8 cellular contexts compared by ENCODE assay signal in genomic region chr2:75608684-75609333, GRCh38. TPM values are rescaled to one million over a fixed set of nuclear protein-coding genes. Genes with fewer than 3 reads are reported as not detected.
DNase-seq lines count a peak whose midpoint lies in the region; ATAC-seq and TF ChIP-seq lines count a peak whose summit lies in the region.

No MANE protein-coding gene starts in this region.

- ATAC-seq in GM21390 (IDR thresholded peaks at IDR 0.05; ENCODE audit: unreplicated experiment) (peak; percentile 83), RWPE2 (ENCODE audit: low read depth) (peak; percentile 70), GM18870 (IDR thresholded peaks at IDR 0.05; ENCODE audit: unreplicated experiment) (no peak)

- H3K9me3 ChIP-seq in HUES48 (ENCODE audit: control insufficient read depth, insufficient read depth, low read length) (no peaks in the 10 kb centered on the region), RWPE2 (ENCODE audit: severe bottlenecking) (no peaks in the 10 kb centered on the region), left ventricle myocardium inferior (replicated peaks) (no peaks in the 10 kb centered on the region), prostate gland (no peaks in the 10 kb centered on the region)

- H3K4me3 Mint-ChIP-seq in activated naive CD8-positive, alpha-beta T cell treated with anti-CD3 and anti-CD28 coated beads for 36 hours: no peak overlapping the region

- intact Hi-C loops in left ventricle myocardium inferior (cut with micrococcal nuclease): loop anchor here (5.0 kb wide), 1 partner anchor 142 kb away; no protein-coding TSS in a partner anchor
- intact Hi-C loops in prostate gland (cut with DNase I): no loop called here

- no peaks in the 10 kb centered on the region for H3K36me3 Mint-ChIP-seq in activated naive CD8-positive, alpha-beta T cell treated with anti-CD3 and anti-CD28 coated beads for 36 hours

- H3K9me3 Mint-ChIP-seq in activated naive CD8-positive, alpha-beta T cell treated with anti-CD3 and anti-CD28 coated beads for 36 hours: no peaks in the 10 kb centered on the region

- no peak for TF ChIP-seq POLR2A in prostate gland (IDR thresholded peaks at IDR 0.05)

- WGBS in prostate gland: 13% methylated on average over 25 of the region's 25 CpGs

- peak overlapping the region; percentile 73 for H3K27ac ChIP-seq in HUES48 (ENCODE audit: low read depth, low read length)
- no peak overlapping the region for H3K27ac ChIP-seq in RWPE2 (ENCODE audit: poor library complexity, severe bottlenecking)
- H3K27ac ChIP-seq in left ventricle myocardium inferior (replicated peaks): no peak overlapping the region
- no peak overlapping the region for H3K27ac ChIP-seq in prostate gland

- H3K4me1 ChIP-seq in HUES48 (ENCODE audit: control insufficient read depth, insufficient read depth, low read length) (peaks cover 13% of the 10 kb centered on the region), RWPE2 (ENCODE audit: insufficient read depth, poor library complexity, severe bottlenecking) (peaks cover 25% of the 10 kb centered on the region), left ventricle myocardium inferior (peaks cover 5% of the 10 kb centered on the region), prostate gland (replicated peaks) (no peaks in the 10 kb centered on the region)

- TF ChIP-seq CTCF in RWPE2 (IDR thresholded peaks at IDR 0.05; ENCODE audit: poor library complexity, severe bottlenecking): peak; percentile 97
- TF ChIP-seq CTCF in left ventricle myocardium inferior (IDR thresholded peaks at IDR 0.05; ENCODE audit: borderline replicate concordance): peak; percentile 95
- TF ChIP-seq CTCF in prostate gland (IDR thresholded peaks at IDR 0.05): peak; percentile 61 to 90 (median 82)

- 0 out of 2 replicates have a peak overlapping the region, but pooled peaks have one; percentile 55 for H3K9ac ChIP-seq in HUES48 (ENCODE audit: low read depth, low read length)

- peak overlapping the region; percentile 60 for H3K4me3 ChIP-seq in HUES48 (ENCODE audit: low read depth, low read length)
- H3K4me3 ChIP-seq in RWPE2 (ENCODE audit: severe bottlenecking): no peak overlapping the region
- H3K4me3 ChIP-seq in left ventricle myocardium inferior: peak overlapping the region; percentile 49
- H3K4me3 ChIP-seq in prostate gland: no peak overlapping the region

- H3K27me3 Mint-ChIP-seq in activated naive CD8-positive, alpha-beta T cell treated with anti-CD3 and anti-CD28 coated beads for 36 hours: peaks cover 69% of the 10 kb centered on the region

- peak; percentile 66 for DNase-seq in DMS79 treated with DMSO at 0.1 percent for 48 hours (lab: John Stamatoyannopoulos, UW)
- DNase-seq in RWPE2 (ENCODE audit: low spot score): no peak
- DNase-seq in activated naive CD8-positive, alpha-beta T cell treated with anti-CD3 and anti-CD28 coated beads for 36 hours: peak; percentile 56
- DNase-seq in left ventricle myocardium inferior: peak; percentile 46
- DNase-seq in prostate gland (ENCODE audit: low spot score): peak; percentile 47

- H3K27me3 ChIP-seq in HUES48 (ENCODE audit: control insufficient read depth, insufficient read depth, low read length) (no peaks in the 10 kb centered on the region), RWPE2 (ENCODE audit: insufficient read depth, poor library complexity, severe bottlenecking) (no peaks in the 10 kb centered on the region), left ventricle myocardium inferior (ENCODE audit: low read depth) (peaks cover 67% of the 10 kb centered on the region), prostate gland (replicated peaks; ENCODE audit: insufficient read depth) (peaks cover 4% of the 10 kb centered on the region)

- H3K4me1 Mint-ChIP-seq in activated naive CD8-positive, alpha-beta T cell treated with anti-CD3 and anti-CD28 coated beads for 36 hours: peaks cover 3% of the 10 kb centered on the region

- H3K36me3 ChIP-seq in HUES48 (ENCODE audit: control insufficient read depth, insufficient read depth, low read length): no peaks in the 10 kb centered on the region
- no peaks in the 10 kb centered on the region for H3K36me3 ChIP-seq in RWPE2 (ENCODE audit: low read depth)
- no peaks in the 10 kb centered on the region for H3K36me3 ChIP-seq in left ventricle myocardium inferior
- H3K36me3 ChIP-seq in prostate gland: no peaks in the 10 kb centered on the region

- H3K27ac Mint-ChIP-seq in activated naive CD8-positive, alpha-beta T cell treated with anti-CD3 and anti-CD28 coated beads for 36 hours: no peak overlapping the region

RNA-seq across cellular contexts. Expression of gene MRPL19, which starts 37.8 kb away (rescaled TPM):
- total RNA-seq in activated naive CD8-positive, alpha-beta T cell treated with anti-CD3 and anti-CD28 coated beads for 36 hours: 10 to 100 TPM; 77.6 to 81.2 TPM
- total RNA-seq in left ventricle myocardium inferior: 57.0 TPM
- total RNA-seq in prostate gland: 10 to 100 TPM; 34.1 to 47.5 TPM

RNA-seq across cellular contexts. Expression of gene EVA1A, which starts 48.1 kb away (rescaled TPM):
- under 1 TPM; 0.23 to 0.36 TPM for total RNA-seq in activated naive CD8-positive, alpha-beta T cell treated with anti-CD3 and anti-CD28 coated beads for 36 hours
- 0.41 TPM for total RNA-seq in left ventricle myocardium inferior
- total RNA-seq in prostate gland: 10 to 100 TPM in 1 of 2 donors, 1 to 10 TPM in 1; 9.7 to 16.9 TPM

Comparison
In these comparisons a context has a peak if more than half of its experiments do, and no peak if none do; other contexts are left out.
1. H3K4me3 ChIP-seq: peak in HUES48 (single experiment) and left ventricle myocardium inferior (single experiment); none in RWPE2 (single experiment) and prostate gland (0 of 2).
2. Peak in every context shown above with its lines, with median percentiles within 50 percentile points of each other: CTCF ChIP-seq.